In genomic region chr2:238341536-238341935, GRCh38 we compare ENCODE assay signal across 8 cellular contexts.
"Had no signal": no experiment of that assay in that cellular context is flagged by ENCODE, and none has a peak within 500 bp of the region (broad histone marks: within the 10 kb centered on the region; RNA-seq: fewer than 3 reads in every experiment).

No MANE protein-coding gene starts in this region.

- ATAC-seq: GM23338, K562 had no signal

- H2AFZ ChIP-seq: GM23338 had no signal

- DNase-seq: H9, HCEC 1CT, IMR-90 had no signal

- FAIRE-seq: H1, H54, HTR-8/SVneo, K562 had no signal

- H3K4me2 ChIP-seq: GM23338 had no signal

- H3K4me3 ChIP-seq: GM23338, K562 had no signal
